ENCODE assay signal across 32 cellular contexts in genomic region chr9:120151149-120151548, GRCh38.
"Had no signal": no experiment of that assay in that cellular context is flagged by ENCODE, and none has a peak within 500 bp of the region (broad histone marks: within the 10 kb centered on the region; RNA-seq: fewer than 3 reads in every experiment).

No MANE protein-coding gene starts in this region.

- H3K36me3 Mint-ChIP-seq: activated naive CD8-positive, alpha-beta T cell treated with anti-CD3 and anti-CD28 coated beads for 36 hours had no signal

- H3K27me3 Mint-ChIP-seq: activated CD4-positive, alpha-beta T cell treated with anti-CD3 and anti-CD28 coated beads, Interleukin-2, amount 10 ng/mL, durations not matched to agents 24 days and 14 days; activated CD8-positive, alpha-beta T cell treated with anti-CD3 and anti-CD28 coated beads for 36 hours; activated naive CD8-positive, alpha-beta T cell treated with anti-CD3 and anti-CD28 coated beads for 36 hours; activated T-helper 17 cell treated with anti-CD3 and anti-CD28 coated beads, Interleukin-2, amount 50 U/mL, for 72 hours had no signal

- FAIRE-seq: RCC 7860 had no signal

- H3K4me1 Mint-ChIP-seq: activated CD4-positive, alpha-beta T cell treated with anti-CD3 and anti-CD28 coated beads, Interleukin-2, amount 10 ng/mL, durations not matched to agents 24 days and 14 days; activated naive CD8-positive, alpha-beta T cell treated with anti-CD3 and anti-CD28 coated beads for 36 hours; activated T-helper 17 cell treated with anti-CD3 and anti-CD28 coated beads, Interleukin-2, amount 50 U/mL, for 72 hours had no signal

- H3K9me3 ChIP-seq: MG63 had no signal

- ATAC-seq: activated CD8-positive, alpha-beta T cell treated with anti-CD3 and anti-CD28 coated beads for 36 hours; activated T-cell treated with anti-CD3 and anti-CD28 coated beads, Interleukin-2, amount 50 U/mL, for 72 hours; activated T-helper 17 cell treated with anti-CD3 and anti-CD28 coated beads, Interleukin-2, amount 50 U/mL, for 72 hours had no signal

- H2AFZ ChIP-seq: PC-9 had no signal

- H3K4me3 Mint-ChIP-seq: activated CD4-positive, alpha-beta T cell treated with anti-CD3 and anti-CD28 coated beads, Interleukin-2, amount 10 ng/mL, durations not matched to agents 24 days and 14 days; activated CD8-positive, alpha-beta T cell treated with anti-CD3 and anti-CD28 coated beads for 36 hours; activated naive CD8-positive, alpha-beta T cell treated with anti-CD3 and anti-CD28 coated beads for 36 hours; activated T-cell treated with anti-CD3 and anti-CD28 coated beads, Interleukin-2, amount 50 U/mL, for 72 hours; activated T-helper 17 cell treated with anti-CD3 and anti-CD28 coated beads, Interleukin-2, amount 50 U/mL, for 72 hours had no signal

- H3K9me3 Mint-ChIP-seq: activated CD4-positive, alpha-beta T cell treated with anti-CD3 and anti-CD28 coated beads, Interleukin-2, amount 10 ng/mL, durations not matched to agents 24 days and 14 days; activated CD8-positive, alpha-beta T cell treated with anti-CD3 and anti-CD28 coated beads for 36 hours; activated naive CD8-positive, alpha-beta T cell treated with anti-CD3 and anti-CD28 coated beads for 36 hours; activated T-helper 17 cell treated with anti-CD3 and anti-CD28 coated beads, Interleukin-2, amount 50 U/mL, for 72 hours had no signal

- H3K27ac Mint-ChIP-seq: activated CD4-positive, alpha-beta T cell treated with anti-CD3 and anti-CD28 coated beads, Interleukin-2, amount 10 ng/mL, durations not matched to agents 24 days and 14 days; activated CD8-positive, alpha-beta T cell treated with anti-CD3 and anti-CD28 coated beads for 36 hours; activated naive CD8-positive, alpha-beta T cell treated with anti-CD3 and anti-CD28 coated beads for 36 hours; activated T-cell treated with anti-CD3 and anti-CD28 coated beads, Interleukin-2, amount 50 U/mL, for 72 hours; activated T-helper 17 cell treated with anti-CD3 and anti-CD28 coated beads, Interleukin-2, amount 50 U/mL, for 72 hours had no signal

- H3K36me3 ChIP-seq: MG63 had no signal

- DNase-seq: activated CD4-positive, alpha-beta T cell treated with anti-CD3 and anti-CD28 coated beads, Interleukin-2, amount 10 ng/mL, durations not matched to agents 24 days and 14 days; activated CD4-positive, alpha-beta T cell treated with anti-CD3 and anti-CD28 coated beads, Interleukin-2, amount 50 U/mL, for 4 hours; activated CD8-positive, alpha-beta T cell treated with anti-CD3 and anti-CD28 coated beads for 36 hours; activated effector memory CD4-positive, alpha-beta T cell treated with anti-CD3 and anti-CD28 coated beads, Interleukin-2, amount 50 U/mL, for 16 hours; activated naive CD4-positive, alpha-beta T cell; activated naive CD4-positive, alpha-beta T cell treated with anti-CD3 and anti-CD28 coated beads, Interleukin-2, amount 50 U/mL, for 16 hours; activated naive CD8-positive, alpha-beta T cell treated with anti-CD3 and anti-CD28 coated beads for 36 hours; activated T-cell treated with anti-CD3 and anti-CD28 coated beads, Interleukin-2, amount 50 U/mL, for 1 hour; activated T-cell treated with anti-CD3 and anti-CD28 coated beads, Interleukin-2, amount 50 U/mL, for 72 hours; amniotic stem cell; aorta; Kasumi-1; KG1; MG63; NCI-H1048; NCI-H1105 treated with DMSO at 0.1 percent for 48 hours; NCI-H1436; NCI-H1694; NCI-H1930; NCI-H2081 treated with DMSO at 0.1 percent for 48 hours; NCI-H226; NCI-H446 treated with DMSO at 0.1 percent for 48 hours; NCI-H774; PC-9; SIG-M5; SW 1271; T-helper 1 cell; T-helper 2 cell; T-helper 9 cell had no signal

- H3K27me3 ChIP-seq: MG63 had no signal

- H3K4me3 ChIP-seq: MG63, PC-9 had no signal

- H3K4me2 ChIP-seq: PC-9 had no signal

- H3K27ac ChIP-seq: PC-9, RWPE1 had no signal
